ENCODE assay signal across 15 cellular contexts in genomic region chr2:12733846-12734245, GRCh38. TPM values are rescaled to one million over a fixed set of nuclear protein-coding genes. Genes with fewer than 3 reads are reported as not detected.
A peak's percentile ranks its signal among the peaks of the same experiment; 100 is the strongest.
DNase-seq lines count a peak whose midpoint lies in the region; ATAC-seq and TF ChIP-seq lines count a peak whose summit lies in the region.
"Had no signal": no experiment of that assay in that cellular context is flagged by ENCODE, and none has a peak within 500 bp of the region (broad histone marks: within the 10 kb centered on the region; RNA-seq: fewer than 3 reads in every experiment).

No MANE protein-coding gene starts in this region.

- peak overlapping the region; percentile 81 for H3K27ac Mint-ChIP-seq in CD4-positive, alpha-beta T cell
- H3K27ac Mint-ChIP-seq: dendritic cell treated with granulocyte-macrophage colony-stimulating factor and Interleukin-4, amounts not matched to agents 40 ng/mL and 50 ng/mL, for 4 days had no signal

- H3K9me3 Mint-ChIP-seq in CD4-positive, alpha-beta T cell = no peaks in the 10 kb centered on the region
- H3K9me3 Mint-ChIP-seq: dendritic cell treated with granulocyte-macrophage colony-stimulating factor and Interleukin-4, amounts not matched to agents 40 ng/mL and 50 ng/mL, for 4 days had no signal

- ATAC-seq in CD4-positive, alpha-beta T cell (ENCODE audit: poor library complexity) = no peak
- ATAC-seq in RWPE2 (ENCODE audit: low read depth) (peak; percentile 52; the same call in 2 of the 3 replicates), heart right ventricle (peak; percentile 29 to 86 (median 48)), HG03196 (IDR thresholded peaks at IDR 0.05; ENCODE audit: unreplicated experiment) (no peak)

- H3K27ac ChIP-seq in CD4-positive, alpha-beta T cell (ENCODE audit: low read depth, low read length) = no peak overlapping the region
- H3K27ac ChIP-seq in RWPE2 (ENCODE audit: poor library complexity, severe bottlenecking) = no peak overlapping the region
- peak overlapping the region; percentile 7 to 89 (median 78) for H3K27ac ChIP-seq in heart right ventricle
- H3K27ac ChIP-seq in prostate gland = peak overlapping the region; percentile 0 to 32
- H3K27ac ChIP-seq: neutrophil had no signal

- H3K27me3 Mint-ChIP-seq in CD4-positive, alpha-beta T cell = no peaks in the 10 kb centered on the region

- no peak overlapping the region for H3K4me3 Mint-ChIP-seq in CD4-positive, alpha-beta T cell
- H3K4me3 Mint-ChIP-seq: dendritic cell treated with granulocyte-macrophage colony-stimulating factor and Interleukin-4, amounts not matched to agents 40 ng/mL and 50 ng/mL, for 4 days had no signal

- peaks cover 98% of the 10 kb centered on the region for H3K36me3 Mint-ChIP-seq in CD4-positive, alpha-beta T cell (ENCODE audit: low read depth)

- peaks cover 91% of the 10 kb centered on the region for H3K4me1 Mint-ChIP-seq in CD4-positive, alpha-beta T cell (ENCODE audit: low read depth)

- DNase-seq in CD4-positive, alpha-beta T cell = no peak
- DNase-seq in RWPE2 (ENCODE audit: low spot score) (no peak), heart right ventricle (peak in 1 of 2 donors; percentile 68), prostate gland (ENCODE audit: low spot score) (peak; percentile 91), D341Med (ENCODE audit: low spot score) (no peak), OCI-M1 (lab: John Stamatoyannopoulos, UW) (no peak)
- no peak for DNase-seq in activated CD4-positive, CD25-positive, alpha-beta regulatory T cell treated with anti-CD3 and anti-CD28 coated beads, Interleukin-2, amount 50 U/mL, for 72 hours
- DNase-seq: foreskin fibroblast, MM.1S, NCI-H446 treated with DMSO at 0.1 percent for 48 hours, SHP77 had no signal

- H3K36me3 ChIP-seq in RWPE2 (ENCODE audit: low read depth) (peaks cover 22% of the 10 kb centered on the region), heart right ventricle (peaks cover 0 to 88% (median 42%) of the 10 kb centered on the region in 9 donors), prostate gland (no peaks in the 10 kb centered on the region)
- H3K36me3 ChIP-seq: HAP-1, neutrophil had no signal

- no peaks in the 10 kb centered on the region for H3K9me3 ChIP-seq in CD4-positive, alpha-beta T cell (ENCODE audit: control insufficient read depth, low read length)
- H3K9me3 ChIP-seq in RWPE2 (ENCODE audit: severe bottlenecking) (no peaks in the 10 kb centered on the region), heart right ventricle (no peaks in the 10 kb centered on the region), prostate gland (no peaks in the 10 kb centered on the region)
- H3K9me3 ChIP-seq: HAP-1, neutrophil had no signal

- WGBS in heart right ventricle, 2 donors = 19 to 23% methylated on average over 7 of the region's 7 CpGs
- WGBS in prostate gland = 34% methylated on average over 7 of the region's 7 CpGs

- H3K27me3 ChIP-seq in CD4-positive, alpha-beta T cell (ENCODE audit: control insufficient read depth, insufficient read depth, low read length) = no peaks in the 10 kb centered on the region
- H3K27me3 ChIP-seq in RWPE2 (ENCODE audit: insufficient read depth, poor library complexity, severe bottlenecking) (no peaks in the 10 kb centered on the region), heart right ventricle (no peaks in the 10 kb centered on the region), prostate gland (replicated peaks; ENCODE audit: insufficient read depth) (no peaks in the 10 kb centered on the region)

- H3K4me3 ChIP-seq in RWPE2 (ENCODE audit: severe bottlenecking) (no peak overlapping the region), heart right ventricle (no peak overlapping the region), prostate gland (no peak overlapping the region)
- H3K4me3 ChIP-seq: HAP-1 had no signal

- no peak for TF ChIP-seq CTCF in CD4-positive, alpha-beta T cell (IDR thresholded peaks at IDR 0.05)
- TF ChIP-seq CTCF in RWPE2 (IDR thresholded peaks at IDR 0.05; ENCODE audit: poor library complexity, severe bottlenecking) (no peak), heart right ventricle (IDR thresholded peaks at IDR 0.05) (no peak), prostate gland (IDR thresholded peaks at IDR 0.05) (no peak)

- intact Hi-C loops in CD4-positive, alpha-beta T cell (cut with DNase I, micrococcal nuclease) = no loop called here
- intact Hi-C loops in heart right ventricle (cut with DNase I) (loop anchor here in 5 of 10 donors (5.0 to 10.0 kb wide), 6 partner anchors 51 to 268 kb away; no protein-coding TSS in a partner anchor), prostate gland (cut with DNase I) (no loop called here)

- CTCF ChIA-PET in CD4-positive, alpha-beta T cell (lab: Charles Lee) = interaction anchor here (2.3 kb wide), 1 partner anchor 17 kb away, joined by 12 read pairs; the partner anchor contains the start of gene TRIB2

- POLR2A ChIA-PET in CD4-positive, alpha-beta T cell (lab: Charles Lee) = interaction anchor here (1.2 kb wide), 1 partner anchor 16 kb away, joined by 4 read pairs; no protein-coding TSS in a partner anchor

- peaks cover 7% of the 10 kb centered on the region for H3K4me1 ChIP-seq in RWPE2 (ENCODE audit: insufficient read depth, poor library complexity, severe bottlenecking)
- H3K4me1 ChIP-seq in heart right ventricle = peaks cover 31 to 99% (median 85%) of the 10 kb centered on the region in 9 donors
- H3K4me1 ChIP-seq in prostate gland (replicated peaks) = peaks cover 6% of the 10 kb centered on the region
- H3K4me1 ChIP-seq: HAP-1 had no signal

- no peak for TF ChIP-seq POLR2A in prostate gland (IDR thresholded peaks at IDR 0.05)

RNA-seq across cellular contexts. Expression of gene TRIB2, which starts 17.1 kb away (rescaled TPM):
- total RNA-seq in CD4-positive, alpha-beta T cell = 100 to 1,000 TPM in 1 of 2 experiments, 10 to 100 TPM in 1; 91.3 to 102 TPM
- total RNA-seq in heart right ventricle (10 to 100 TPM; 26.7 to 46.6 (median 36.5) TPM), prostate gland (100 to 1,000 TPM in 1 of 2 donors, 10 to 100 TPM in 1; 72.3 to 205 TPM)
- polyA plus RNA-seq in heart right ventricle = 10 to 100 TPM; 31.7 to 57.2 TPM

Comparison
In these comparisons a context has a peak if more than half of its experiments do, and no peak if none do; other contexts are left out.
1. ATAC-seq: peak in RWPE2 (single experiment) and heart right ventricle (8 of 8); none in CD4-positive, alpha-beta T cell (single experiment) and HG03196 (single experiment).
2. H3K27ac ChIP-seq: peak in heart right ventricle (10 of 10) and prostate gland (2 of 2); none in CD4-positive, alpha-beta T cell (single experiment) and RWPE2 (single experiment).